ENCODE assay signal across 9 cellular contexts in genomic region chr18:3177902-3178687, GRCh38. TPM values are rescaled to one million over a fixed set of nuclear protein-coding genes. Genes with fewer than 3 reads are reported as not detected.
DNase-seq lines count a peak whose midpoint lies in the region; ATAC-seq and FAIRE-seq lines count a peak whose summit lies in the region.
"Had no signal": no experiment of that assay in that cellular context is flagged by ENCODE, and none has a peak within 500 bp of the region (broad histone marks: within the 10 kb centered on the region; RNA-seq: fewer than 3 reads in every experiment).

No MANE protein-coding gene starts in this region.

- H3K4me1 ChIP-seq in esophagus (ENCODE audit: control insufficient read depth in 2 of 2, insufficient read depth in 2 of 2, low read length in 1 of 2), result peaks cover 0 to 3% of the 10 kb centered on the region in 2 donors
- no peaks in the 10 kb centered on the region for H3K4me1 ChIP-seq in small intestine (ENCODE audit: control insufficient read depth in 2 of 2, insufficient read depth in 1 of 2, low read depth in 1 of 2, low read length in 1 of 2)

- FAIRE-seq in small intestine (lab: Jason Lieb, UNC), result no peak

- DNase-seq in NAMALWA (ENCODE audit: low spot score), result peak; percentile 95
- DNase-seq in small intestine, result peak; percentile 22
- no peak for DNase-seq in HK-2 (ENCODE audit: unreplicated experiment)
- DNase-seq in activated T-cell treated with anti-CD3 and anti-CD28 coated beads for 4 hours, result no peak
- no peak for DNase-seq in epidermal melanocyte (ENCODE audit: insufficient read length, low spot score)

- ATAC-seq in GM18520 (IDR thresholded peaks at IDR 0.05; ENCODE audit: unreplicated experiment) (peak; percentile 90), HG02571 (IDR thresholded peaks at IDR 0.05; ENCODE audit: unreplicated experiment) (peak; percentile 85)

- H3K36me3 ChIP-seq in esophagus (ENCODE audit: control insufficient read depth in 2 of 2, insufficient read depth in 2 of 2, low read length in 1 of 2), result no peaks in the 10 kb centered on the region
- H3K36me3 ChIP-seq in small intestine (ENCODE audit: control insufficient read depth in 2 of 2, insufficient read depth in 2 of 2, low read length in 2 of 2), result no peaks in the 10 kb centered on the region

- 73 to 79% methylated on average over 15 of the region's 15 CpGs for WGBS in esophagus, 2 donors
- 68 to 92% (median 79%) methylated on average over 15 of the region's 15 CpGs for WGBS in small intestine, 3 donors

- H3K27me3 ChIP-seq in esophagus (ENCODE audit: control insufficient read depth in 1 of 2, insufficient read depth in 2 of 2, low read length in 2 of 2) (no peaks in the 10 kb centered on the region), small intestine (ENCODE audit: control insufficient read depth in 2 of 2, insufficient read depth in 2 of 2, low read length in 2 of 2) (no peaks in the 10 kb centered on the region)

- H3K27ac ChIP-seq in esophagus (ENCODE audit: low read depth in 2 of 2, low read length in 1 of 2) (peak overlapping the region; percentile 40 to 63), small intestine (ENCODE audit: low read depth in 1 of 2, low read length in 1 of 2) (peak overlapping the region in 1 of 2 donors; percentile 63)
- H3K27ac ChIP-seq: epithelial cell of prostate had no signal

- H3K4me3 ChIP-seq in esophagus (ENCODE audit: low read depth in 1 of 2, low read length in 2 of 2) (no peak overlapping the region), small intestine (ENCODE audit: low read depth in 1 of 2, low read length in 2 of 2) (no peak overlapping the region)

- H3K9me3 ChIP-seq in esophagus (ENCODE audit: control insufficient read depth in 2 of 2, insufficient read depth in 1 of 2, low read depth in 1 of 2, low read length in 1 of 2) (no peaks in the 10 kb centered on the region), small intestine (ENCODE audit: control insufficient read depth, low read depth) (no peaks in the 10 kb centered on the region)

RNA-seq across cellular contexts. Expression of gene MYOM1, which starts 41.7 kb away (rescaled TPM):
- 1 to 10 TPM; 1.6 to 1.7 TPM for polyA plus RNA-seq in esophagus
- polyA plus RNA-seq in small intestine, result 1 to 10 TPM; 1.5 to 2.9 (median 2.7) TPM

Comparison
In these comparisons a context has a peak if more than half of its experiments do, and no peak if none do; other contexts are left out.
1. DNase-seq: peak in NAMALWA (single experiment) and small intestine (single experiment); none in HK-2 (single experiment), activated T-cell treated with anti-CD3 and anti-CD28 coated beads for 4 hours (single experiment) and epidermal melanocyte (single experiment).